In the genomic region with DNA sequence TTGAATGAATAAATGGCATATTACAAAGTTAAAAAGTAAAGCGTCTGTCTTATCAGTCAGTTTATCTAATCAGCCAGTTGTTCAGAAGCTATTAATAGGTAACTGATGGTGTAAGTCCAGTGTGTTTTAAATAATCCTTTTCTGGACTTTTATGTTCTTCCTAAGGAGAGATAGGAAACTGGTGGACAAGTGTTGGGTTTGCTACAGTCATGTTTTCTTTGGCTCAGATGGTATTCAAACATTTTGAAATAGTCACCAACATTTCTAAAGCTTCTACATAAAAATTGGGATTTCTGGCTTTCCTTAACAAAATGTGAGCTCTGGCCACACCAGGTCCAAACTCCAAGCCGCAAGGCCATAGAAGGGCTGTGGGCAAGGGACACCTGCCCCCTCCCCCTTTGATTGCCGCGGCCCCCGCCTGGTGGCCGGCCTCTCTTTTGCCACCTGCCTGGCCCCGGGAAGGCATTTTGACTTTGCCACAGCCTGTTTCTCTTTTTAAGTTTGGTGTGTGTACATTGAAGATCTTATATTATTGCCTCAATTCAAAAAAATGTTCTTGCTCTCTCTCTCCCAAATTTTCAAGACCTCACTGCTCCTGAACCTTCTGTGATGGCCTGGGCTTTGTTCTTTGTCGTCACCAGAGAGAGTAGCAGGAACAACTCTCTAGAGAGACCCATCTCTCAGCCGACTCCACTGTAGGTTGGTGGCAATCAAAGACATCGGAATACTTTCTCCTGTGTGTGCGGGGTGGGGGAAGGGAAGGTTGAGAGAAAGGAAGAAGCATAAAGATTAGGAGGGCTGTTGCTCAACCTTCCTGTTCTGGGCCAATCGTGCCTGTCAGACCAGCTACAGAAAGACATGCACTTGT, we compare ENCODE assay signal across 9 cellular contexts.
DNase-seq lines count a peak whose midpoint lies in the region; ATAC-seq lines count a peak whose summit lies in the region.
"Had no signal": no experiment of that assay in that cellular context is flagged by ENCODE, and none has a peak within 500 bp of the region (broad histone marks: within the 10 kb centered on the region; RNA-seq: fewer than 3 reads in every experiment).

No MANE protein-coding gene starts in this region.

- peaks cover 12% of the 10 kb centered on the region for H3K4me1 ChIP-seq in thymus (ENCODE audit: control insufficient read depth, insufficient read depth, low read length)

- DNase-seq in Right ventricle myocardium inferior (ENCODE audit: missing footprints) (no peak), cardiac septum (ENCODE audit: low spot score) (no peak), iPS-NIHi11 (ENCODE audit: low spot score) (peak; percentile 33), OCI-M2 (lab: John Stamatoyannopoulos, UW; ENCODE audit: unreplicated experiment) (no peak), germinal center (ENCODE audit: low spot score) (no peak), NCI-H510A treated with DMSO at 0.1 percent for 48 hours (lab: John Stamatoyannopoulos, UW) (no peak)
- peak; percentile 21 for DNase-seq in activated T-cell treated with anti-CD3 and anti-CD28 coated beads, Interleukin-2, amount 50 U/mL, for 1 hour

- no peaks in the 10 kb centered on the region for H3K9me3 ChIP-seq in thymus (ENCODE audit: control insufficient read depth)

- intact Hi-C loops in Right ventricle myocardium inferior (cut with DNase I) (no loop called here), cardiac septum (cut with DNase I) (no loop called here)

- H3K27ac ChIP-seq in thymus (ENCODE audit: low read depth): peak overlapping the region; percentile 92
- H3K27ac ChIP-seq: C4-2B had no signal

- WGBS in thymus: 28% methylated on average over 12 of the region's 12 CpGs

- H3K4me3 ChIP-seq in thymus (ENCODE audit: low read length): peak overlapping the region; percentile 34

- no peaks in the 10 kb centered on the region for H3K27me3 ChIP-seq in thymus (ENCODE audit: control insufficient read depth, insufficient read depth)

- ATAC-seq in Right ventricle myocardium inferior: peak; percentile 84

- H3K36me3 ChIP-seq in thymus (ENCODE audit: control insufficient read depth, insufficient read depth): no peaks in the 10 kb centered on the region

Comparison
In these comparisons a context has a peak if more than half of its experiments do, and no peak if none do; other contexts are left out.
1. DNase-seq: peak in activated T-cell treated with anti-CD3 and anti-CD28 coated beads, Interleukin-2, amount 50 U/mL, for 1 hour (single experiment) and iPS-NIHi11 (single experiment); none in Right ventricle myocardium inferior (single experiment), cardiac septum (single experiment), OCI-M2 (single experiment), germinal center (single experiment) and NCI-H510A treated with DMSO at 0.1 percent for 48 hours (single experiment).